Comparison of ENCODE assay signal across 18 cellular contexts in genomic region chr3:108152261-108152660, GRCh38.
"Had no signal": no experiment of that assay in that cellular context is flagged by ENCODE, and none has a peak within 500 bp of the region (broad histone marks: within the 10 kb centered on the region; RNA-seq: fewer than 3 reads in every experiment).

No MANE protein-coding gene starts in this region.

- H3K27me3 Mint-ChIP-seq: dendritic cell treated with granulocyte-macrophage colony-stimulating factor and Interleukin-4, amounts not matched to agents 40 ng/mL and 50 ng/mL, for 4 days; type B pancreatic cell had no signal

- H3K9me3 ChIP-seq: esophagus squamous epithelium, gastrocnemius medialis, neutrophil, pancreas, testis, tibial artery had no signal

- H3K4me3 Mint-ChIP-seq: dendritic cell treated with granulocyte-macrophage colony-stimulating factor and Interleukin-4, amounts not matched to agents 40 ng/mL and 50 ng/mL, for 4 days; natural killer cell; stimulated activated effector memory CD8-positive, alpha-beta T cell treated with anti-CD3 and anti-CD28 coated beads, Interleukin-12 subunit alpha, Interleukin-12 subunit beta, amount 100 ng/mL, for 72 hours; type B pancreatic cell had no signal

- H3K36me3 ChIP-seq: esophagus squamous epithelium, gastrocnemius medialis, neutrophil, pancreas, tibial artery had no signal

- H3K4me1 ChIP-seq: esophagus squamous epithelium, gastrocnemius medialis, pancreas, testis, tibial artery had no signal

- H3K27ac Mint-ChIP-seq: dendritic cell treated with granulocyte-macrophage colony-stimulating factor and Interleukin-4, amounts not matched to agents 40 ng/mL and 50 ng/mL, for 4 days; natural killer cell; stimulated activated effector memory CD8-positive, alpha-beta T cell treated with anti-CD3 and anti-CD28 coated beads, Interleukin-12 subunit alpha, Interleukin-12 subunit beta, amount 100 ng/mL, for 72 hours had no signal

- DNase-seq: caudate nucleus; effector CD8-positive, alpha-beta T cell; esophagus squamous epithelium; gastrocnemius medialis; head of caudate nucleus; kidney; natural killer cell; pancreas; stimulated activated CD4-positive, alpha-beta T cell treated with anti-CD3 and anti-CD28 coated beads, Interleukin-2, amount 100 ng/mL, for 24 hours; stimulated activated CD4-positive, alpha-beta T cell treated with anti-CD3 and anti-CD28 coated beads, Interleukin-4, amount 100 ng/mL, for 24 hours; stimulated activated naive CD8-positive, alpha-beta T cell treated with anti-CD3 and anti-CD28 coated beads, Interleukin-15, Interleukin-2, amounts not matched to agents 100 U/mL and 50 U/mL, for 24 hours; substantia nigra; testis; tibial artery had no signal

- H3K9me3 Mint-ChIP-seq: natural killer cell; stimulated activated effector memory CD8-positive, alpha-beta T cell treated with anti-CD3 and anti-CD28 coated beads, Interleukin-12 subunit alpha, Interleukin-12 subunit beta, amount 100 ng/mL, for 72 hours; type B pancreatic cell had no signal

- H3K4me3 ChIP-seq: esophagus squamous epithelium, gastrocnemius medialis, pancreas, testis, tibial artery had no signal

- H3K27me3 ChIP-seq: esophagus squamous epithelium, gastrocnemius medialis, neutrophil, pancreas, testis, tibial artery had no signal

- H3K36me3 Mint-ChIP-seq: natural killer cell; stimulated activated effector memory CD8-positive, alpha-beta T cell treated with anti-CD3 and anti-CD28 coated beads, Interleukin-12 subunit alpha, Interleukin-12 subunit beta, amount 100 ng/mL, for 72 hours; type B pancreatic cell had no signal

- H3K27ac ChIP-seq: esophagus squamous epithelium, gastrocnemius medialis, neutrophil, pancreas, testis, tibial artery had no signal
